In genomic region chr2:45643095-45643494, GRCh38 we compare ENCODE assay signal across 1 cellular context.
TF ChIP-seq lines count a peak whose summit lies in the region.

No MANE protein-coding gene starts in this region.

TF ChIP-seq in neural cell, 6 proteins besides CTCF, POLR2A, EP300 and RAD21 (continued from another document):
- TF ChIP-seq REST (IDR thresholded peaks at IDR 0.05; ENCODE audit: borderline replicate concordance), result no peak
